ENCODE assay signal across 7 cellular contexts in the genomic region with DNA sequence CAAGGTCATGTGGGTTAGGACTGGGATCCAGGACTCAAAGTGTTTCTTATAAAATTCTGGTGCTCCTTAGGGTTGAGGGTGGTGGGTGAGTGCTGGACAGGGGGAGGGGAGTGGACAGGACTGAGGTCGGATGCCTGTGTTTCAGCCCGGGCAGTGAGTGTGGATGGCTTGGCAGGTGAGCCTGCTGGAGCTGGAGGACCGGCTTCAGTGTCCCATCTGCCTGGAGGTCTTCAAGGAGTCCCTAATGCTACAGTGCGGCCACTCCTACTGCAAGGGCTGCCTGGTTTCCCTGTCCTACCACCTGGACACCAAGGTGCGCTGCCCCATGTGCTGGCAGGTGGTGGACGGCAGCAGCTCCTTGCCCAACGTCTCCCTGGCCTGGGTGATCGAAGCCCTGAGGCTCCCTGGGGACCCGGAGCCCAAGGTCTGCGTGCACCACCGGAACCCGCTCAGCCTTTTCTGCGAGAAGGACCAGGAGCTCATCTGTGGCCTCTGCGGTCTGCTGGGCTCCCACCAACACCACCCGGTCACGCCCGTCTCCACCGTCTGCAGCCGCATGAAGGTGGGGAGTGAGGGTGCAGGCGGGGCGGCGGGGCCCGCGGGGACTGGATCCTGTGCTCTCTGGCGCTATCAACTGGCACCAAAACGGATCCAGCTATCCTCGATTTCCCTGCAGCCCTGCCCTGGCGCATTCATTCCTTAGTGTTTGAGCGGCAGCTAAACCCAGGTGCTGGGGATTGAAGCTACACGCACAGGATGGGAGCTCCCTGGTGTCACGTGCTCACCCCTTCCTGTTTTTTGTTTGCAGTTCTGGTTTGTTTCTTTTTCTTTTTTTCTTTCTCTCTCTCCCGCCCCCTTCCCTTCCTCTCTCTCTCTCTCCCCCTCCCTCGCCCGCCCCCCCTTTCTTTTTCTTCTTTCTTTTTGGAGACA. TPM values are rescaled to one million over a fixed set of nuclear protein-coding genes. Genes with fewer than 3 reads are reported as not detected.
DNase-seq lines count a peak whose midpoint lies in the region; ATAC-seq and TF ChIP-seq lines count a peak whose summit lies in the region.
"Not testable (repeated sequence)": the region's sequence is repeated elsewhere in the genome, so short reads cannot be mapped to it uniquely, and the experiment has no call there.

No MANE protein-coding gene starts in this region.

- not testable (repeated sequence) for H3K27ac ChIP-seq in right cardiac atrium (ENCODE audit: low read length); sigmoid colon

- TF ChIP-seq EP300 in sigmoid colon (IDR thresholded peaks at IDR 0.05): not testable (repeated sequence)

- H3K4me3 Mint-ChIP-seq in WTC11; activated naive CD8-positive, alpha-beta T cell treated with anti-CD3 and anti-CD28 coated beads, Interleukin-2, amount 10 ng/mL, durations not matched to agents 7 days and 5 days: not testable (repeated sequence)

- not testable (repeated sequence) for H3K9me3 Mint-ChIP-seq in WTC11; activated naive CD8-positive, alpha-beta T cell treated with anti-CD3 and anti-CD28 coated beads, Interleukin-2, amount 10 ng/mL, durations not matched to agents 7 days and 5 days

- not testable (repeated sequence) for H3K4me1 ChIP-seq in right cardiac atrium (ENCODE audit: control insufficient read depth, insufficient read depth, low read length); sigmoid colon

- H3K36me3 Mint-ChIP-seq in WTC11; activated naive CD8-positive, alpha-beta T cell treated with anti-CD3 and anti-CD28 coated beads, Interleukin-2, amount 10 ng/mL, durations not matched to agents 7 days and 5 days: not testable (repeated sequence)

- H3K27me3 ChIP-seq in right cardiac atrium (ENCODE audit: control insufficient read depth, insufficient read depth); sigmoid colon: not testable (repeated sequence)

- H3K4me1 Mint-ChIP-seq in WTC11; activated naive CD8-positive, alpha-beta T cell treated with anti-CD3 and anti-CD28 coated beads, Interleukin-2, amount 10 ng/mL, durations not matched to agents 7 days and 5 days: not testable (repeated sequence)

- not testable (repeated sequence) for TF ChIP-seq POLR2A in sigmoid colon (IDR thresholded peaks at IDR 0.05)

- not testable (repeated sequence) for H3K4me3 ChIP-seq in right cardiac atrium (ENCODE audit: low read length); sigmoid colon

- POLR2A ChIA-PET in WTC11 (lab: Charles Lee); activated naive CD8-positive, alpha-beta T cell treated with anti-CD3 and anti-CD28 coated beads, Interleukin-2, amount 10 ng/mL, durations not matched to agents 7 days and 5 days (lab: Charles Lee): not testable (repeated sequence)

- H3K9me3 ChIP-seq in right cardiac atrium (ENCODE audit: control insufficient read depth, low read length); sigmoid colon: not testable (repeated sequence)

- not testable (repeated sequence) for H3K27ac Mint-ChIP-seq in WTC11; activated naive CD8-positive, alpha-beta T cell treated with anti-CD3 and anti-CD28 coated beads, Interleukin-2, amount 10 ng/mL, durations not matched to agents 7 days and 5 days

- not testable (repeated sequence) for H3K27me3 Mint-ChIP-seq in WTC11 (ENCODE audit: low read depth); activated naive CD8-positive, alpha-beta T cell treated with anti-CD3 and anti-CD28 coated beads, Interleukin-2, amount 10 ng/mL, durations not matched to agents 7 days and 5 days

- DNase-seq in WTC11 (ENCODE audit: low spot score); activated naive CD8-positive, alpha-beta T cell treated with anti-CD3 and anti-CD28 coated beads, Interleukin-2, amount 10 ng/mL, durations not matched to agents 7 days and 5 days: not testable (repeated sequence)
- DNase-seq in right cardiac atrium: peak in 2 of 3 donors; percentile 3 to 17
- peak; percentile 24 for DNase-seq in sigmoid colon

- ATAC-seq in GM18873 (IDR thresholded peaks at IDR 0.05; ENCODE audit: low FRiP score, unreplicated experiment): peak; percentile 47
- ATAC-seq in GM21447 (IDR thresholded peaks at IDR 0.05; ENCODE audit: unreplicated experiment): peak; percentile 56
- ATAC-seq in HG03108 (IDR thresholded peaks at IDR 0.05; ENCODE audit: unreplicated experiment): peak; percentile 58
- peak; percentile 81 for ATAC-seq in WTC11
- ATAC-seq in activated naive CD8-positive, alpha-beta T cell treated with anti-CD3 and anti-CD28 coated beads, Interleukin-2, amount 10 ng/mL, durations not matched to agents 7 days and 5 days (ENCODE audit: low read depth): peak; percentile 86
- peak; percentile 11 to 28 for ATAC-seq in right cardiac atrium

- H3K36me3 ChIP-seq in sigmoid colon: not testable (repeated sequence)

- intact Hi-C loops in right cardiac atrium (cut with DNase I); sigmoid colon (cut with DNase I): not testable (repeated sequence)

- CTCF ChIA-PET in WTC11 (lab: Charles Lee): not testable (repeated sequence)

- 97% methylated on average over 2 of the region's 34 CpGs for WGBS in right cardiac atrium
- WGBS in sigmoid colon, 2 donors: 91 to 94% methylated on average over 3 to 4 of the region's 34 CpGs

- not testable (repeated sequence) for TF ChIP-seq CTCF in WTC11 (IDR thresholded peaks at IDR 0.05); sigmoid colon (IDR thresholded peaks at IDR 0.05)

RNA-seq across cellular contexts. Expression of gene TRIM73, which starts 3.6 kb away (rescaled TPM):
- total RNA-seq in WTC11 (2021) (2.0 to 3.0 TPM (median 2.3 TPM) in 3 replicates), right cardiac atrium (1 to 10 TPM; 1.1 to 3.8 (median 1.2) TPM), sigmoid colon (1 to 10 TPM in 3 of 4 donors, under 1 TPM in 1; 0.36 to 1.9 (median 1.5) TPM)
- 10 to 100 TPM; 18.4 to 18.7 TPM for total RNA-seq in activated naive CD8-positive, alpha-beta T cell treated with anti-CD3 and anti-CD28 coated beads, Interleukin-2, amount 10 ng/mL, durations not matched to agents 7 days and 5 days
- polyA plus RNA-seq in right cardiac atrium (1.0 TPM), sigmoid colon (1 to 10 TPM in 1 of 3 donors, under 1 TPM in 1, not detected in 1; 0.92 to 4.2 TPM)

Comparison
In these comparisons a context has a peak if more than half of its experiments do, and no peak if none do; other contexts are left out.
1. ATAC-seq: peak in every context shown above with its lines; median percentile 86 in activated naive CD8-positive, alpha-beta T cell treated with anti-CD3 and anti-CD28 coated beads, Interleukin-2, amount 10 ng/mL, durations not matched to agents 7 days and 5 days; 81 in WTC11; 58 in HG03108; 56 in GM21447; 47 in GM18873; 20 in right cardiac atrium.